29 cellular contexts compared by ENCODE assay signal in genomic region chrX:38009641-38010040, GRCh38. TPM values are rescaled to one million over a fixed set of nuclear protein-coding genes. Genes with fewer than 3 reads are reported as not detected.
"Had no signal": no experiment of that assay in that cellular context is flagged by ENCODE, and none has a peak within 500 bp of the region (broad histone marks: within the 10 kb centered on the region; RNA-seq: fewer than 3 reads in every experiment).

No MANE protein-coding gene starts in this region.

- H3K27me3 Mint-ChIP-seq: dendritic cell treated with granulocyte-macrophage colony-stimulating factor and Interleukin-4, amounts not matched to agents 40 ng/mL and 50 ng/mL, for 4 days had no signal

- DNase-seq: activated B cell treated with CpG ODN at 0.5 μM for 24 hours; activated CD4-positive, alpha-beta T cell treated with anti-CD3 and anti-CD28 coated beads for 48 hours; activated CD4-positive, alpha-beta T cell treated with anti-CD3 and anti-CD28 coated beads, Interleukin-2, amount 50 U/mL, for 1 hour; activated CD4-positive, alpha-beta T cell treated with anti-CD3 and anti-CD28 coated beads, Interleukin-2, amount 50 U/mL, for 48 hours; activated CD8-positive, alpha-beta memory T cell treated with anti-CD3 and anti-CD28 coated beads for 24 hours; activated CD8-positive, alpha-beta T cell treated with anti-CD3 and anti-CD28 coated beads for 36 hours; activated effector memory CD4-positive, alpha-beta T cell treated with Interleukin-2 at 50 U/mL for 16 hours; activated gamma-delta T cell treated with Interleukin-2 at 50 U/mL for 16 hours; activated naive CD4-positive, alpha-beta T cell treated with anti-CD3 and anti-CD28 coated beads, Interleukin-2, amount 50 U/mL, for 16 hours; activated naive CD4-positive, alpha-beta T cell treated with Interleukin-2 at 50 U/mL for 16 hours; activated T-cell treated with anti-CD3 and anti-CD28 coated beads, Interleukin-2, amount 50 U/mL, for 48 hours; amniotic stem cell; anterior cingulate cortex; brain microvascular endothelial cell; dorsolateral prefrontal cortex; effector memory CD4-positive, alpha-beta T cell; endodermal cell; foreskin fibroblast; heart left ventricle; T1000 had no signal

- H3K27me3 ChIP-seq: brain microvascular endothelial cell, heart left ventricle had no signal

- H3K4me1 Mint-ChIP-seq: activated B cell treated with CpG ODN at 0.5 μM for 24 hours; central memory CD8-positive, alpha-beta T cell; endodermal cell had no signal

- H3K27ac ChIP-seq: brain microvascular endothelial cell, coronary artery, dorsolateral prefrontal cortex, heart left ventricle, WERI-Rb-1 had no signal

- H3K4me1 ChIP-seq: heart left ventricle had no signal

- H3K9me3 Mint-ChIP-seq: activated CD8-positive, alpha-beta T cell treated with anti-CD3 and anti-CD28 coated beads for 36 hours; central memory CD8-positive, alpha-beta T cell; dendritic cell treated with granulocyte-macrophage colony-stimulating factor and Interleukin-4, amounts not matched to agents 40 ng/mL and 50 ng/mL, for 4 days; T-helper 1 cell treated with Interleukin-12 subunit alpha and Interleukin-12 subunit beta and Interleukin-4 antibody, amounts not matched to agents 30 μg/mL and 1 μg/mL, for 36 hours; T-helper 2 cell treated with Interferon-gamma antibody and Interleukin-4, amounts not matched to agents 5 μg/mL and 100 μg/mL, for 36 hours had no signal

- H3K4me3 ChIP-seq: coronary artery, dorsolateral prefrontal cortex, heart left ventricle had no signal

- H3K4me3 Mint-ChIP-seq: activated B cell treated with CpG ODN at 0.5 μM for 24 hours; activated CD8-positive, alpha-beta T cell treated with anti-CD3 and anti-CD28 coated beads for 36 hours; activated naive CD8-positive, alpha-beta T cell; central memory CD8-positive, alpha-beta T cell; dendritic cell treated with granulocyte-macrophage colony-stimulating factor and Interleukin-4, amounts not matched to agents 40 ng/mL and 50 ng/mL, for 4 days; endodermal cell; T-helper 1 cell treated with Interleukin-12 subunit alpha and Interleukin-12 subunit beta and Interleukin-4 antibody, amounts not matched to agents 30 μg/mL and 1 μg/mL, for 36 hours; T-helper 2 cell treated with Interferon-gamma antibody and Interleukin-4, amounts not matched to agents 5 μg/mL and 100 μg/mL, for 36 hours had no signal

- ATAC-seq: activated CD4-positive, CD25-positive, alpha-beta regulatory T cell treated with anti-CD3 and anti-CD28 coated beads, Interleukin-2, amount 50 U/mL, for 24 hours; activated CD8-positive, alpha-beta T cell treated with anti-CD3 and anti-CD28 coated beads for 36 hours; esophagus mucosa; heart left ventricle had no signal

- H3K27ac Mint-ChIP-seq: activated B cell treated with CpG ODN at 0.5 μM for 24 hours; activated CD8-positive, alpha-beta T cell treated with anti-CD3 and anti-CD28 coated beads for 36 hours; activated naive CD8-positive, alpha-beta T cell; dendritic cell treated with granulocyte-macrophage colony-stimulating factor and Interleukin-4, amounts not matched to agents 40 ng/mL and 50 ng/mL, for 4 days; endodermal cell; T-helper 1 cell treated with Interleukin-12 subunit alpha and Interleukin-12 subunit beta and Interleukin-4 antibody, amounts not matched to agents 30 μg/mL and 1 μg/mL, for 36 hours; T-helper 2 cell treated with Interferon-gamma antibody and Interleukin-4, amounts not matched to agents 5 μg/mL and 100 μg/mL, for 36 hours had no signal

- H3K36me3 ChIP-seq: brain microvascular endothelial cell, heart left ventricle, WERI-Rb-1 had no signal

RNA-seq across cellular contexts. Expression of gene SYTL5, which starts 3.3 kb away (rescaled TPM):
- total RNA-seq: activated B cell treated with CpG ODN at 0.5 μM for 24 hours; activated CD8-positive, alpha-beta T cell treated with anti-CD3 and anti-CD28 coated beads for 36 hours had no signal
